In the genomic region with DNA sequence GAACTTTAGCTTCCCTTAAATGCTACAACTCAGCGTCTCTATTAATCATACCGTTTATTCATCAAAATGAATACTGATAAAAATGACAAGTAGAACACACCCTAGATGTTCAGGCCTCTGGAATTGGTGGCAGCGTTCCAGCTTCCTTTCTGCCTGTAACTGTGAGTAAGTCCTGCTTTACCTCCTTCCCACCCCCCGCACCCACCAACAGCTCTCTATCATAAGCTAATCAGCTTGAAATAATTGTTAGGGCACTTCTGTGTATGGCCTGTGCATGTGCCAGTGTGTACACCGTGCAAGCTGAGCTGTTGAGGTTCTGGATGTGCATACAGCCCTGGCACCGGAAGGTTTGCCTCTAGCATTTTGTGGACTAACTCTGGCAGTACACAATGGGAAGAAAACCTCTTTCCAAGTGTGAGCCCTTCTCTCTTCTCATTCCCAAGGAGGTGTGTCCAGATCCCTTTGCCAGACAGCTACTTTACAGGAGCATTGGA, we compare ENCODE assay signal across 8 cellular contexts. TPM values are rescaled to one million over a fixed set of nuclear protein-coding genes. Genes with fewer than 3 reads are reported as not detected.
DNase-seq lines count a peak whose midpoint lies in the region; ATAC-seq and TF ChIP-seq lines count a peak whose summit lies in the region.

No MANE protein-coding gene starts in this region.

- peak overlapping the region; percentile 91 for H3K4me3 Mint-ChIP-seq in progenitor cell of endocrine pancreas (ENCODE audit: low read depth)

- peaks cover 2% of the 10 kb centered on the region for H3K36me3 Mint-ChIP-seq in progenitor cell of endocrine pancreas (ENCODE audit: insufficient read depth)

- no peak for TF ChIP-seq CTCF in foreskin fibroblast (IDR thresholded peaks at IDR 0.05; ENCODE audit: low read depth, low read length)
- TF ChIP-seq CTCF in progenitor cell of endocrine pancreas (IDR thresholded peaks at IDR 0.05; ENCODE audit: unreplicated experiment) = no peak

- H3K4me3 ChIP-seq in H7 (ENCODE audit: insufficient read depth, low read depth, low read length) (peak overlapping the region; percentile 76), foreskin fibroblast (ENCODE audit: low read depth in 1 of 2, low read length in 2 of 2) (peak overlapping the region; percentile 58 to 69)

- peak; percentile 16 for DNase-seq in H7
- peak; percentile 12 to 42 for DNase-seq in foreskin fibroblast
- no peak for DNase-seq in progenitor cell of endocrine pancreas (ENCODE audit: low spot score, unreplicated experiment)
- DNase-seq in NCI-H526 (lab: John Stamatoyannopoulos, UW) = no peak
- DNase-seq in medulla oblongata (ENCODE audit: extremely low spot score) = no peak
- no peak for DNase-seq in NCI-H187 (lab: John Stamatoyannopoulos, UW)

- ATAC-seq in SK-N-SH treated with all-trans-retinoic acid at 6 μM for 48 hours (peak; percentile 65), GM18505 (IDR thresholded peaks at IDR 0.05; ENCODE audit: unreplicated experiment) (no peak)

- peaks cover 27% of the 10 kb centered on the region for H3K27me3 ChIP-seq in H7 (ENCODE audit: control insufficient read depth, insufficient read depth, low read length)

- TF ChIP-seq POLR2A in GM18505 (IDR thresholded peaks at IDR 0.05; ENCODE audit: borderline replicate concordance, extremely low read depth, insufficient read depth, insufficient read length) = no peak

- H3K4me1 Mint-ChIP-seq in progenitor cell of endocrine pancreas (ENCODE audit: low read depth) = peaks cover 48% of the 10 kb centered on the region

- H3K27me3 Mint-ChIP-seq in progenitor cell of endocrine pancreas = no peaks in the 10 kb centered on the region

- peaks cover 8% of the 10 kb centered on the region for H3K9me3 Mint-ChIP-seq in progenitor cell of endocrine pancreas (ENCODE audit: low read depth)

- no peaks in the 10 kb centered on the region for H3K36me3 ChIP-seq in H7 (replicated peaks; ENCODE audit: control insufficient read depth, insufficient read depth, low read length)

- H3K27ac Mint-ChIP-seq in progenitor cell of endocrine pancreas = peak overlapping the region; percentile 94

TF ChIP-seq in SK-N-SH treated with all-trans-retinoic acid at 6 μM for 48 hours, 23 proteins besides CTCF, POLR2A, EP300 and RAD21:
- TF ChIP-seq TCF4 (CRISPR knock-in tag; IDR thresholded peaks at IDR 0.05; ENCODE audit: borderline replicate concordance) = no peak
- no peak for TF ChIP-seq PPARA (CRISPR knock-in tag; IDR thresholded peaks at IDR 0.05; ENCODE audit: borderline replicate concordance)
- no peak for TF ChIP-seq SNAI2 (CRISPR knock-in tag; IDR thresholded peaks at IDR 0.05)
- no peak for TF ChIP-seq ISL1 (CRISPR knock-in tag; IDR thresholded peaks at IDR 0.05)
- TF ChIP-seq ZNF565 (CRISPR knock-in tag; conservative IDR thresholded peaks at IDR 0.05; ENCODE audit: low read depth) = no peak
- TF ChIP-seq OSR1 (CRISPR knock-in tag; IDR thresholded peaks at IDR 0.05) = no peak
- TF ChIP-seq CREB5 (CRISPR knock-in tag; IDR thresholded peaks at IDR 0.05; ENCODE audit: low read depth) = no peak
- TF ChIP-seq, protein P1, sequence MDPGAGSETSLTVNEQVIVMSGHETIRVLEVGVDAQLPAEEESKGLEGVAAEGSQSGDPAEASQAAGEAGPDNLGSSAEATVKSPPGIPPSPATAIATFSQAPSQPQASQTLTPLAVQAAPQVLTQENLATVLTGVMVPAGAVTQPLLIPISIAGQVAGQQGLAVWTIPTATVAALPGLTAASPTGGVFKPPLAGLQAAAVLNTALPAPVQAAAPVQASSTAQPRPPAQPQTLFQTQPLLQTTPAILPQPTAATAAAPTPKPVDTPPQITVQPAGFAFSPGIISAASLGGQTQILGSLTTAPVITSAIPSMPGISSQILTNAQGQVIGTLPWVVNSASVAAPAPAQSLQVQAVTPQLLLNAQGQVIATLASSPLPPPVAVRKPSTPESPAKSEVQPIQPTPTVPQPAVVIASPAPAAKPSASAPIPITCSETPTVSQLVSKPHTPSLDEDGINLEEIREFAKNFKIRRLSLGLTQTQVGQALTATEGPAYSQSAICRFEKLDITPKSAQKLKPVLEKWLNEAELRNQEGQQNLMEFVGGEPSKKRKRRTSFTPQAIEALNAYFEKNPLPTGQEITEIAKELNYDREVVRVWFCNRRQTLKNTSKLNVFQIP (CRISPR knock-in tag; IDR thresholded peaks at IDR 0.05; ENCODE audit: borderline replicate concordance, low read depth) = no peak
- TF ChIP-seq ZFP3 (CRISPR knock-in tag; IDR thresholded peaks at IDR 0.05) = no peak
- TF ChIP-seq ZNF70 (CRISPR knock-in tag; IDR thresholded peaks at IDR 0.05) = no peak
- no peak for TF ChIP-seq BACH2 (CRISPR knock-in tag; IDR thresholded peaks at IDR 0.05; ENCODE audit: borderline replicate concordance)
- no peak for TF ChIP-seq CSDC2 (CRISPR knock-in tag; IDR thresholded peaks at IDR 0.05)
- TF ChIP-seq ZNF8 (CRISPR knock-in tag; IDR thresholded peaks at IDR 0.05) = no peak
- no peak for TF ChIP-seq ARNTL (CRISPR knock-in tag; IDR thresholded peaks at IDR 0.05; ENCODE audit: borderline replicate concordance, low read depth)
- TF ChIP-seq TOX (CRISPR knock-in tag; IDR thresholded peaks at IDR 0.05; ENCODE audit: borderline replicate concordance) = no peak
- no peak for TF ChIP-seq ZC3H10 (CRISPR knock-in tag; IDR thresholded peaks at IDR 0.05)

RNA-seq across cellular contexts. Expression of gene ADGRG6, which starts 1.0 kb away (rescaled TPM):
- total RNA-seq in H7 (2014; rRNA removed; shearing (Covaris generic)) = 0.96 and 4.4 TPM in 2 replicates
- total RNA-seq in progenitor cell of endocrine pancreas = 126 and 139 TPM in 2 replicates

Comparison
In these comparisons a context has a peak if more than half of its experiments do, and no peak if none do; other contexts are left out.
1. DNase-seq: peak in H7 (single experiment) and foreskin fibroblast (2 of 2); none in progenitor cell of endocrine pancreas (single experiment), NCI-H526 (0 of 2), medulla oblongata (single experiment) and NCI-H187 (0 of 2).
2. RNA of gene ADGRG6, which starts 1.0 kb away (total RNA-seq): 126 to 139 TPM in progenitor cell of endocrine pancreas; 0.96 to 4.4 TPM in H7; every median in the first group is over 10 times any median in the second.